In genomic region chr10:32961892-32962369, GRCh38 we compare ENCODE assay signal across 8 cellular contexts. TPM values are rescaled to one million over a fixed set of nuclear protein-coding genes. Genes with fewer than 3 reads are reported as not detected.
DNase-seq lines count a peak whose midpoint lies in the region; ATAC-seq and TF ChIP-seq lines count a peak whose summit lies in the region.

No MANE protein-coding gene starts in this region.

- no peak for ATAC-seq in stimulated activated naive CD8-positive, alpha-beta T cell treated with anti-CD3 and anti-CD28 coated beads, Interleukin-15, Interleukin-2, amounts not matched to agents 100 U/mL and 50 U/mL, for 24 hours
- no peak for ATAC-seq in HG02798 (IDR thresholded peaks at IDR 0.05; ENCODE audit: poor library complexity, unreplicated experiment)
- no peak for ATAC-seq in GM19467 (IDR thresholded peaks at IDR 0.05; ENCODE audit: unreplicated experiment)

- intact Hi-C loops in adrenal gland (cut with DNase I) = no loop called here

- H3K9me3 ChIP-seq in adrenal gland (replicated peaks in 1 of 3) (no peaks in the 10 kb centered on the region), iPS DF 6.9 (ENCODE audit: control insufficient read depth, insufficient read depth, low read length) (no peaks in the 10 kb centered on the region)

- WGBS in adrenal gland, 4 donors = 30 to 47% (median 35%) methylated on average over 2 of the region's 2 CpGs
- WGBS in iPS DF 6.9 (ENCODE audit: insufficient coverage, insufficient read length) = no CpG with 5 or more reads among the region's 2 CpGs

- DNase-seq in HFF-Myc (ENCODE audit: extremely low read depth, low read depth) = no peak
- no peak for DNase-seq in adrenal gland
- DNase-seq in iPS DF 6.9 (ENCODE audit: low read depth, low spot score) = no peak
- DNase-seq in stromal cell of bone marrow (ENCODE audit: low read depth) = peak; percentile 77
- DNase-seq in stimulated activated naive CD8-positive, alpha-beta T cell treated with anti-CD3 and anti-CD28 coated beads, Interleukin-15, Interleukin-2, amounts not matched to agents 100 U/mL and 50 U/mL, for 24 hours = no peak
- no peak for DNase-seq in NCI-H1694 (lab: John Stamatoyannopoulos, UW)

- H3K27me3 ChIP-seq in adrenal gland (no peaks in the 10 kb centered on the region), iPS DF 6.9 (ENCODE audit: control insufficient read depth, insufficient read depth, low read length) (no peaks in the 10 kb centered on the region)

- TF ChIP-seq CTCF in HFF-Myc (IDR thresholded peaks at IDR 0.05; ENCODE audit: low read depth, low read length, missing control alignments) = peak; percentile 15
- peak in 1 of 6 experiments; percentile 18 for TF ChIP-seq CTCF in adrenal gland (IDR thresholded peaks at IDR 0.05)

- TF ChIP-seq POLR2A in adrenal gland (IDR thresholded peaks at IDR 0.05) = no peak

- peak overlapping the region in 4 of 5 donors; percentile 65 to 90 (median 77) for H3K27ac ChIP-seq in adrenal gland
- peak overlapping the region; percentile 10 for H3K27ac ChIP-seq in iPS DF 6.9 (ENCODE audit: low read length)

- no peak overlapping the region for H3K4me3 ChIP-seq in HFF-Myc (replicated peaks; ENCODE audit: low read depth, low read length)
- peak overlapping the region in 1 of 4 donors; percentile 27 for H3K4me3 ChIP-seq in adrenal gland
- no peak overlapping the region for H3K4me3 ChIP-seq in iPS DF 6.9 (ENCODE audit: low read length)

- H3K4me1 ChIP-seq in adrenal gland (replicated peaks in 1 of 2) = peaks cover 20 to 37% of the 10 kb centered on the region in 2 donors
- H3K4me1 ChIP-seq in iPS DF 6.9 (ENCODE audit: control insufficient read depth, insufficient read depth, low read length) = peaks cover 3% of the 10 kb centered on the region; the same call in 1 of the 2 replicates

- no peaks in the 10 kb centered on the region for H3K36me3 ChIP-seq in adrenal gland (replicated peaks in 1 of 2)
- H3K36me3 ChIP-seq in iPS DF 6.9 (ENCODE audit: control insufficient read depth, insufficient read depth, low read length) = no peaks in the 10 kb centered on the region

RNA-seq across cellular contexts. Expression of gene ITGB1, which starts 3.9 kb away (rescaled TPM):
- 100 to 1,000 TPM; 288 to 803 (median 331) TPM for total RNA-seq in adrenal gland
- polyA plus RNA-seq in adrenal gland = 100 to 1,000 TPM in 2 of 3 donors, 10 to 100 TPM in 1; 93.3 to 400 (median 105) TPM
